ENCODE assay signal across 8 cellular contexts in the genomic region with DNA sequence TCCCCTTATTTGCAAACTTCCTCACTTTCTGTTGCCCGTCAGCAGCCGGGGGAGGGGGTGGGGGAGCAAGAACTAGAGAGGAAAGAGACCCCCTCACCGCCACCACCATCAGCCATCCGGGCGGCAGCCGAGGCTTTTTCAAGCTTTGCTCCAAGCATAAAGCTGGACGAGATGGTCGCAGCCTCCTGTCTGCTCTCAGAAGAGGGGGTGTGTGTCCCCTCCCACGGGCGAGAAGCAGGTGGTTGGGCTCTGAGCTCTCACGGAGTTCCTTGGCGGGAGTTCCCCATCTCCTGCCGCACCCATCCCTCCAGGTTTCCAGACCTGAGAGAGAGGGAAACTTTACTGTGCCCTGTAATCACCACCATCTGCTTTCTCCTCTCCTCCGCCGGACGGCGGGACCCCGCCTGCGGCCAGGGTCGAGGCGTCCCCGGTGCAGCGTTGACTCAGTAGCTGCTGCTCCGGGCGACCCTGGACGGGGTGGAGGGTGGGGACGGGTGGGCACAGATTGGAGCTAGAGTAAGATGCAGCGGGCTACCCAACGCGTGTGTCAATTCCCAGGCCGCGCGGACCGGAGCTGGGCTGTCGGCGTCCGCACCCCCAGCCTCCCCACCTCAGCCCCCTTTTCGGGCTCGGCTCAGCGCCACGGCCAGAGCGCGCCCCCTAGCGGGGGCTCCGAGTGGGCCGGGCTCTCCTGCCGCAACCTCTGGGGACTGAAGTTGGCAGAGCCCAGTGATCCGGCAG. TPM values are rescaled to one million over a fixed set of nuclear protein-coding genes. Genes with fewer than 3 reads are reported as not detected.
DNase-seq lines count a peak whose midpoint lies in the region; ATAC-seq and TF ChIP-seq lines count a peak whose summit lies in the region.

No MANE protein-coding gene starts in this region.

- TF ChIP-seq RAD21 in liver (IDR thresholded peaks at IDR 0.05), result peak; percentile 10 to 46

- H3K9ac ChIP-seq in MM.1S (ENCODE audit: low read length) (no peak overlapping the region), liver (ENCODE audit: low read depth in 1 of 2, low read length in 2 of 2) (no peak overlapping the region)

- no peak overlapping the region for H3K27ac ChIP-seq in CD4-positive, CD25-positive, alpha-beta regulatory T cell (ENCODE audit: insufficient read depth, low read length, poor library complexity, severe bottlenecking)
- no peak overlapping the region for H3K27ac ChIP-seq in MM.1S (ENCODE audit: low read length)
- no peak overlapping the region for H3K27ac ChIP-seq in liver (ENCODE audit: low read depth in 1 of 2, low read length in 2 of 2)
- no peak overlapping the region for H3K27ac ChIP-seq in aorta (ENCODE audit: low read depth in 1 of 2, low read length in 2 of 2)

- TF ChIP-seq CTCF in MM.1S (IDR thresholded peaks at IDR 0.05; ENCODE audit: low read length) (peak; percentile 57), liver (IDR thresholded peaks at IDR 0.05; ENCODE audit: low read depth, low read length, missing input control) (peak; percentile 24)

- DNase-seq in CD4-positive, CD25-positive, alpha-beta regulatory T cell, result peak in 1 of 3 donors; percentile 12
- DNase-seq in MM.1S, result peak; percentile 31
- peak; percentile 63 for DNase-seq in activated naive CD8-positive, alpha-beta T cell treated with anti-CD3 and anti-CD28 coated beads, Interleukin-2, amount 10 ng/mL, durations not matched to agents 7 days and 5 days
- no peak for DNase-seq in aorta
- no peak for DNase-seq in ureter (ENCODE audit: low spot score)
- DNase-seq in NCI-H187 (lab: John Stamatoyannopoulos, UW), result no peak

- H3K4me3 Mint-ChIP-seq in CD4-positive, CD25-positive, alpha-beta regulatory T cell, result peak overlapping the region in 1 of 4 donors; percentile 50
- H3K4me3 Mint-ChIP-seq in activated naive CD8-positive, alpha-beta T cell treated with anti-CD3 and anti-CD28 coated beads, Interleukin-2, amount 10 ng/mL, durations not matched to agents 7 days and 5 days, result no peak overlapping the region

- H3K4me3 ChIP-seq in CD4-positive, CD25-positive, alpha-beta regulatory T cell (ENCODE audit: low read depth, low read length), result peak overlapping the region; percentile 19
- peak overlapping the region; percentile 49; the same call in 1 of the 2 replicates for H3K4me3 ChIP-seq in MM.1S (ENCODE audit: low read length)
- H3K4me3 ChIP-seq in liver (ENCODE audit: low read depth in 1 of 3, low read length in 3 of 3), result peak overlapping the region in 1 of 3 donors; percentile 4
- H3K4me3 ChIP-seq in aorta (ENCODE audit: low read length in 2 of 2), result no peak overlapping the region

- no peak overlapping the region for H3K27ac Mint-ChIP-seq in CD4-positive, CD25-positive, alpha-beta regulatory T cell
- no peak overlapping the region for H3K27ac Mint-ChIP-seq in activated naive CD8-positive, alpha-beta T cell treated with anti-CD3 and anti-CD28 coated beads, Interleukin-2, amount 10 ng/mL, durations not matched to agents 7 days and 5 days

- no peaks in the 10 kb centered on the region for H3K9me2 ChIP-seq in MM.1S (replicated peaks; ENCODE audit: insufficient read depth, low read length)

- POLR2A ChIA-PET in activated naive CD8-positive, alpha-beta T cell treated with anti-CD3 and anti-CD28 coated beads, Interleukin-2, amount 10 ng/mL, durations not matched to agents 7 days and 5 days (lab: Charles Lee), result no interaction called here

- H3F3A ChIP-seq in MM.1S (ENCODE audit: insufficient read depth, low read length), result no peaks in the 10 kb centered on the region

- H3K79me2 ChIP-seq in MM.1S (ENCODE audit: low read length), result no peaks in the 10 kb centered on the region

- intact Hi-C loops in aorta (cut with DNase I), result no loop called here

- H3K9me3 Mint-ChIP-seq in CD4-positive, CD25-positive, alpha-beta regulatory T cell, result peaks cover 0 to 13% (median 1%) of the 10 kb centered on the region in 7 donors
- H3K9me3 Mint-ChIP-seq in activated naive CD8-positive, alpha-beta T cell treated with anti-CD3 and anti-CD28 coated beads, Interleukin-2, amount 10 ng/mL, durations not matched to agents 7 days and 5 days, result no peaks in the 10 kb centered on the region

- H2AFZ ChIP-seq in MM.1S (ENCODE audit: low read length), result 0 out of 2 replicates have a peak overlapping the region, but pooled peaks have one; percentile 51

- H3K4me1 ChIP-seq in CD4-positive, CD25-positive, alpha-beta regulatory T cell (ENCODE audit: control insufficient read depth, insufficient read depth, low read length, poor library complexity, severe bottlenecking), result peaks cover 32% of the 10 kb centered on the region
- H3K4me1 ChIP-seq in MM.1S (ENCODE audit: low read length) (no peaks in the 10 kb centered on the region), liver (ENCODE audit: control insufficient read depth in 4 of 4, insufficient read depth in 4 of 4, low read length in 3 of 4) (peaks cover 3 to 14% (median 8%) of the 10 kb centered on the region in 4 donors), aorta (ENCODE audit: control insufficient read depth in 1 of 2, insufficient read depth in 2 of 2, low read length in 2 of 2) (no peaks in the 10 kb centered on the region)

- H4K20me1 ChIP-seq in MM.1S (ENCODE audit: insufficient read depth, low read length), result no peaks in the 10 kb centered on the region

- no peaks in the 10 kb centered on the region for H3K9me3 ChIP-seq in CD4-positive, CD25-positive, alpha-beta regulatory T cell (ENCODE audit: control insufficient read depth in 2 of 2, low read length in 2 of 2)
- H3K9me3 ChIP-seq in MM.1S (replicated peaks; ENCODE audit: insufficient read depth, low read length) (no peaks in the 10 kb centered on the region), liver (ENCODE audit: control insufficient read depth in 4 of 4, low read length in 3 of 4) (no peaks in the 10 kb centered on the region), aorta (ENCODE audit: control insufficient read depth, low read length) (no peaks in the 10 kb centered on the region)

- peaks cover 13 to 44% (median 20%) of the 10 kb centered on the region in 4 donors for H3K4me1 Mint-ChIP-seq in CD4-positive, CD25-positive, alpha-beta regulatory T cell
- peaks cover 14% of the 10 kb centered on the region for H3K4me1 Mint-ChIP-seq in activated naive CD8-positive, alpha-beta T cell treated with anti-CD3 and anti-CD28 coated beads, Interleukin-2, amount 10 ng/mL, durations not matched to agents 7 days and 5 days

- no peaks in the 10 kb centered on the region for H3K36me3 ChIP-seq in CD4-positive, CD25-positive, alpha-beta regulatory T cell (ENCODE audit: control insufficient read depth, insufficient read depth, low read length)
- H3K36me3 ChIP-seq in MM.1S (replicated peaks; ENCODE audit: insufficient read depth, low read length), result no peaks in the 10 kb centered on the region
- H3K36me3 ChIP-seq in liver (ENCODE audit: control insufficient read depth in 4 of 4, insufficient read depth in 3 of 4, low read depth in 1 of 4, low read length in 3 of 4), result no peaks in the 10 kb centered on the region
- H3K36me3 ChIP-seq in aorta (ENCODE audit: control insufficient read depth in 1 of 2, insufficient read depth in 2 of 2, low read length in 1 of 2), result no peaks in the 10 kb centered on the region

- ATAC-seq in CD4-positive, CD25-positive, alpha-beta regulatory T cell (ENCODE audit: low read depth in 2 of 2), result peak; percentile 37 to 45
- ATAC-seq in GM19351 (IDR thresholded peaks at IDR 0.05; ENCODE audit: unreplicated experiment) (peak; percentile 57), aorta (ENCODE audit: low FRiP score) (peak; percentile 12)
- ATAC-seq in activated naive CD8-positive, alpha-beta T cell treated with anti-CD3 and anti-CD28 coated beads, Interleukin-2, amount 10 ng/mL, durations not matched to agents 7 days and 5 days (ENCODE audit: low read depth), result peak; percentile 66

- H3K27me3 Mint-ChIP-seq in CD4-positive, CD25-positive, alpha-beta regulatory T cell, result peaks cover 77% of the 10 kb centered on the region
- peaks cover 80% of the 10 kb centered on the region for H3K27me3 Mint-ChIP-seq in activated naive CD8-positive, alpha-beta T cell treated with anti-CD3 and anti-CD28 coated beads, Interleukin-2, amount 10 ng/mL, durations not matched to agents 7 days and 5 days

- WGBS in liver, result 2% methylated on average over 48 of the region's 48 CpGs
- WGBS in aorta, 2 donors, result 3 to 16% methylated on average over 45 to 48 of the region's 48 CpGs

- peaks cover 26% of the 10 kb centered on the region for H3K27me3 ChIP-seq in CD4-positive, CD25-positive, alpha-beta regulatory T cell (ENCODE audit: control insufficient read depth, insufficient read depth, low read length)
- peaks cover 26% of the 10 kb centered on the region for H3K27me3 ChIP-seq in MM.1S (replicated peaks; ENCODE audit: insufficient read depth, low read length)
- peaks cover 0 to 32% (median 4%) of the 10 kb centered on the region in 4 donors for H3K27me3 ChIP-seq in liver (ENCODE audit: control insufficient read depth in 4 of 4, insufficient read depth in 4 of 4, low read length in 3 of 4)
- peaks cover 0 to 1% of the 10 kb centered on the region in 2 donors for H3K27me3 ChIP-seq in aorta (ENCODE audit: control insufficient read depth in 1 of 2, insufficient read depth in 2 of 2, low read length in 1 of 2)

- H3K4me2 ChIP-seq in MM.1S (ENCODE audit: low read depth, low read length), result peak overlapping the region; percentile 57

- no peaks in the 10 kb centered on the region for H3K36me3 Mint-ChIP-seq in CD4-positive, CD25-positive, alpha-beta regulatory T cell
- H3K36me3 Mint-ChIP-seq in activated naive CD8-positive, alpha-beta T cell treated with anti-CD3 and anti-CD28 coated beads, Interleukin-2, amount 10 ng/mL, durations not matched to agents 7 days and 5 days, result no peaks in the 10 kb centered on the region

TF ChIP-seq in liver, 16 proteins besides CTCF, POLR2A, EP300 and RAD21 (continues in another document):
- no peak for TF ChIP-seq RXRA (IDR thresholded peaks at IDR 0.05)
- TF ChIP-seq FOXA1 (IDR thresholded peaks at IDR 0.05), result no peak
- no peak for TF ChIP-seq FOXA2 (IDR thresholded peaks at IDR 0.05)

RNA-seq across cellular contexts. Expression of gene ARX, which starts 4.8 kb away (rescaled TPM):
- total RNA-seq in CD4-positive, CD25-positive, alpha-beta regulatory T cell, result not detected
- polyA plus RNA-seq in CD4-positive, CD25-positive, alpha-beta regulatory T cell, result not detected
- not detected for total RNA-seq in activated naive CD8-positive, alpha-beta T cell treated with anti-CD3 and anti-CD28 coated beads, Interleukin-2, amount 10 ng/mL, durations not matched to agents 7 days and 5 days
- total RNA-seq in liver, result not detected
- not detected for polyA plus RNA-seq in liver
- not detected for total RNA-seq in aorta
- not detected for polyA plus RNA-seq in aorta
- total RNA-seq in ureter, result not detected

Comparison
In these comparisons a context has a peak if more than half of its experiments do, and no peak if none do; other contexts are left out.
1. ATAC-seq: peak in every context shown above with its lines; median percentile 66 in activated naive CD8-positive, alpha-beta T cell treated with anti-CD3 and anti-CD28 coated beads, Interleukin-2, amount 10 ng/mL, durations not matched to agents 7 days and 5 days; 57 in GM19351; 41 in CD4-positive, CD25-positive, alpha-beta regulatory T cell; 12 in aorta.
2. DNase-seq: peak in MM.1S (single experiment) and activated naive CD8-positive, alpha-beta T cell treated with anti-CD3 and anti-CD28 coated beads, Interleukin-2, amount 10 ng/mL, durations not matched to agents 7 days and 5 days (single experiment); none in aorta (0 of 2), ureter (single experiment) and NCI-H187 (0 of 2).
3. H3K4me3 ChIP-seq: peak in CD4-positive, CD25-positive, alpha-beta regulatory T cell (single experiment) and MM.1S (single experiment); none in aorta (0 of 2).